Comparison of ENCODE assay signal across 1 cellular context in the genomic region with DNA sequence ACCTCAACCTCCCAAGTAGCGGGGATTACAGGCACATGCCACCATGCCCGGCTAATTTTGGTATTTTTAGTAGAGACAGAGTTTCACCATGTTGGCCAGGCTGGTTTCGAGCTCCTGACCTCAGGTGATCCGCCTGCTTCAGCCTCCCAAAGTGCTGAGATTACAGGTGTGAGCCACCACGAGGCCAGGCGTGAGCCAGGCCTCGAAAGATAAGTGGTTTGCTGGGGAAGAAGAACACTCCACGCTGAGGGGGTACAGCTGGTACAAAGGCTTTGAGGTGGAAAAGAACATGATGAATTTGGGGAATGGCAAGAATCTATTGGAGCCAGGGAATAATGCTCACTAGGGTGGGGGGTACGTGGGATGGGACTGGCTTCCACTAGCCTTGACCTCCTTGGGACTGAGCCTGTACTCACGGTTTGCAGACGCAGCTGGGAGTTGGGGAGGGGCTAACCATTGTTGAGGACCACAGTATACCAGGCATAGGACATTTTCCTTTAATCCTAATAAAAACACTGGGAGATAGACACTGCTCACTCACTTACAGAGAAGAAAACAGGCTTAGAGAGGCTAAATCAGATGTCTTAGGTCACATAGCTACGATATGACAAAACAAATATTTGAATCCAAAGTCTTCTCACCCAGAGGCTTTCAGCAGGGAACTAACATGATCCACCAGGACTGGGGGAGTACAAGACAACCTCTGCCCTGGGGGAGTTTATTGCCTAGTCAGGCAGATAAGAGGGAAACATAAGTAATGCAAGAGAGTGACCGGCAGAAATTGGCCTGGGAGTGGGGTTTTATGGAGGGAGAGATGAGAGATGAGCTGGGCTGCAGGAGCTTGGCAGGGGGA.
TF ChIP-seq lines count a peak whose summit lies in the region.

No MANE protein-coding gene starts in this region.

TF ChIP-seq in HepG2, 621 proteins besides CTCF, POLR2A, EP300 and RAD21 (continued from another document and continues in another):
- TF ChIP-seq, protein P1, sequence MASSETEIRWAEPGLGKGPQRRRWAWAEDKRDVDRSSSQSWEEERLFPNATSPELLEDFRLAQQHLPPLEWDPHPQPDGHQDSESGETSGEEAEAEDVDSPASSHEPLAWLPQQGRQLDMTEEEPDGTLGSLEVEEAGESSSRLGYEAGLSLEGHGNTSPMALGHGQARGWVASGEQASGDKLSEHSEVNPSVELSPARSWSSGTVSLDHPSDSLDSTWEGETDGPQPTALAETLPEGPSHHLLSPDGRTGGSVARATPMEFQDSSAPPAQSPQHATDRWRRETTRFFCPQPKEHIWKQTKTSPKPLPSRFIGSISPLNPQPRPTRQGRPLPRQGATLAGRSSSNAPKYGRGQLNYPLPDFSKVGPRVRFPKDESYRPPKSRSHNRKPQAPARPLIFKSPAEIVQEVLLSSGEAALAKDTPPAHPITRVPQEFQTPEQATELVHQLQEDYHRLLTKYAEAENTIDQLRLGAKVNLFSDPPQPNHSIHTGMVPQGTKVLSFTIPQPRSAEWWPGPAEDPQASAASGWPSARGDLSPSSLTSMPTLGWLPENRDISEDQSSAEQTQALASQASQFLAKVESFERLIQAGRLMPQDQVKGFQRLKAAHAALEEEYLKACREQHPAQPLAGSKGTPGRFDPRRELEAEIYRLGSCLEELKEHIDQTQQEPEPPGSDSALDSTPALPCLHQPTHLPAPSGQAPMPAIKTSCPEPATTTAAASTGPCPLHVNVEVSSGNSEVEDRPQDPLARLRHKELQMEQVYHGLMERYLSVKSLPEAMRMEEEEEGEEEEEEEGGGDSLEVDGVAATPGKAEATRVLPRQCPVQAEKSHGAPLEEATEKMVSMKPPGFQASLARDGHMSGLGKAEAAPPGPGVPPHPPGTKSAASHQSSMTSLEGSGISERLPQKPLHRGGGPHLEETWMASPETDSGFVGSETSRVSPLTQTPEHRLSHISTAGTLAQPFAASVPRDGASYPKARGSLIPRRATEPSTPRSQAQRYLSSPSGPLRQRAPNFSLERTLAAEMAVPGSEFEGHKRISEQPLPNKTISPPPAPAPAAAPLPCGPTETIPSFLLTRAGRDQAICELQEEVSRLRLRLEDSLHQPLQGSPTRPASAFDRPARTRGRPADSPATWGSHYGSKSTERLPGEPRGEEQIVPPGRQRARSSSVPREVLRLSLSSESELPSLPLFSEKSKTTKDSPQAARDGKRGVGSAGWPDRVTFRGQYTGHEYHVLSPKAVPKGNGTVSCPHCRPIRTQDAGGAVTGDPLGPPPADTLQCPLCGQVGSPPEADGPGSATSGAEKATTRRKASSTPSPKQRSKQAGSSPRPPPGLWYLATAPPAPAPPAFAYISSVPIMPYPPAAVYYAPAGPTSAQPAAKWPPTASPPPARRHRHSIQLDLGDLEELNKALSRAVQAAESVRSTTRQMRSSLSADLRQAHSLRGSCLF (CRISPR knock-in tag; IDR thresholded peaks at IDR 0.05; ENCODE audit: borderline replicate concordance), result no peak
- TF ChIP-seq, protein P2, sequence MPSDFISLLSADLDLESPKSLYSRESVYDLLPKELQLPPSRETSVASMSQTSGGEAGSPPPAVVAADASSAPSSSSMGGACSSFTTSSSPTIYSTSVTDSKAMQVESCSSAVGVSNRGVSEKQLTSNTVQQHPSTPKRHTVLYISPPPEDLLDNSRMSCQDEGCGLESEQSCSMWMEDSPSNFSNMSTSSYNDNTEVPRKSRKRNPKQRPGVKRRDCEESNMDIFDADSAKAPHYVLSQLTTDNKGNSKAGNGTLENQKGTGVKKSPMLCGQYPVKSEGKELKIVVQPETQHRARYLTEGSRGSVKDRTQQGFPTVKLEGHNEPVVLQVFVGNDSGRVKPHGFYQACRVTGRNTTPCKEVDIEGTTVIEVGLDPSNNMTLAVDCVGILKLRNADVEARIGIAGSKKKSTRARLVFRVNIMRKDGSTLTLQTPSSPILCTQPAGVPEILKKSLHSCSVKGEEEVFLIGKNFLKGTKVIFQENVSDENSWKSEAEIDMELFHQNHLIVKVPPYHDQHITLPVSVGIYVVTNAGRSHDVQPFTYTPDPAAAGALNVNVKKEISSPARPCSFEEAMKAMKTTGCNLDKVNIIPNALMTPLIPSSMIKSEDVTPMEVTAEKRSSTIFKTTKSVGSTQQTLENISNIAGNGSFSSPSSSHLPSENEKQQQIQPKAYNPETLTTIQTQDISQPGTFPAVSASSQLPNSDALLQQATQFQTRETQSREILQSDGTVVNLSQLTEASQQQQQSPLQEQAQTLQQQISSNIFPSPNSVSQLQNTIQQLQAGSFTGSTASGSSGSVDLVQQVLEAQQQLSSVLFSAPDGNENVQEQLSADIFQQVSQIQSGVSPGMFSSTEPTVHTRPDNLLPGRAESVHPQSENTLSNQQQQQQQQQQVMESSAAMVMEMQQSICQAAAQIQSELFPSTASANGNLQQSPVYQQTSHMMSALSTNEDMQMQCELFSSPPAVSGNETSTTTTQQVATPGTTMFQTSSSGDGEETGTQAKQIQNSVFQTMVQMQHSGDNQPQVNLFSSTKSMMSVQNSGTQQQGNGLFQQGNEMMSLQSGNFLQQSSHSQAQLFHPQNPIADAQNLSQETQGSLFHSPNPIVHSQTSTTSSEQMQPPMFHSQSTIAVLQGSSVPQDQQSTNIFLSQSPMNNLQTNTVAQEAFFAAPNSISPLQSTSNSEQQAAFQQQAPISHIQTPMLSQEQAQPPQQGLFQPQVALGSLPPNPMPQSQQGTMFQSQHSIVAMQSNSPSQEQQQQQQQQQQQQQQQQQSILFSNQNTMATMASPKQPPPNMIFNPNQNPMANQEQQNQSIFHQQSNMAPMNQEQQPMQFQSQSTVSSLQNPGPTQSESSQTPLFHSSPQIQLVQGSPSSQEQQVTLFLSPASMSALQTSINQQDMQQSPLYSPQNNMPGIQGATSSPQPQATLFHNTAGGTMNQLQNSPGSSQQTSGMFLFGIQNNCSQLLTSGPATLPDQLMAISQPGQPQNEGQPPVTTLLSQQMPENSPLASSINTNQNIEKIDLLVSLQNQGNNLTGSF (CRISPR knock-in tag; IDR thresholded peaks at IDR 0.05), result no peak
- TF ChIP-seq, protein P3, sequence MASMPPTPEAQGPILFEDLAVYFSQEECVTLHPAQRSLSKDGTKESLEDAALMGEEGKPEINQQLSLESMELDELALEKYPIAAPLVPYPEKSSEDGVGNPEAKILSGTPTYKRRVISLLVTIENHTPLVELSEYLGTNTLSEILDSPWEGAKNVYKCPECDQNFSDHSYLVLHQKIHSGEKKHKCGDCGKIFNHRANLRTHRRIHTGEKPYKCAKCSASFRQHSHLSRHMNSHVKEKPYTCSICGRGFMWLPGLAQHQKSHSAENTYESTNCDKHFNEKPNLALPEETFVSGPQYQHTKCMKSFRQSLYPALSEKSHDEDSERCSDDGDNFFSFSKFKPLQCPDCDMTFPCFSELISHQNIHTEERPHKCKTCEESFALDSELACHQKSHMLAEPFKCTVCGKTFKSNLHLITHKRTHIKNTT (CRISPR knock-in tag; IDR thresholded peaks at IDR 0.05), result no peak
- TF ChIP-seq NPAS2 (CRISPR knock-in tag; IDR thresholded peaks at IDR 0.05; ENCODE audit: borderline replicate concordance), result no peak
- TF ChIP-seq, protein P4, sequence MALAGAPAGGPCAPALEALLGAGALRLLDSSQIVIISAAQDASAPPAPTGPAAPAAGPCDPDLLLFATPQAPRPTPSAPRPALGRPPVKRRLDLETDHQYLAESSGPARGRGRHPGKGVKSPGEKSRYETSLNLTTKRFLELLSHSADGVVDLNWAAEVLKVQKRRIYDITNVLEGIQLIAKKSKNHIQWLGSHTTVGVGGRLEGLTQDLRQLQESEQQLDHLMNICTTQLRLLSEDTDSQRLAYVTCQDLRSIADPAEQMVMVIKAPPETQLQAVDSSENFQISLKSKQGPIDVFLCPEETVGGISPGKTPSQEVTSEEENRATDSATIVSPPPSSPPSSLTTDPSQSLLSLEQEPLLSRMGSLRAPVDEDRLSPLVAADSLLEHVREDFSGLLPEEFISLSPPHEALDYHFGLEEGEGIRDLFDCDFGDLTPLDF (CRISPR knock-in tag; IDR thresholded peaks at IDR 0.05), result no peak
- TF ChIP-seq, protein P5, sequence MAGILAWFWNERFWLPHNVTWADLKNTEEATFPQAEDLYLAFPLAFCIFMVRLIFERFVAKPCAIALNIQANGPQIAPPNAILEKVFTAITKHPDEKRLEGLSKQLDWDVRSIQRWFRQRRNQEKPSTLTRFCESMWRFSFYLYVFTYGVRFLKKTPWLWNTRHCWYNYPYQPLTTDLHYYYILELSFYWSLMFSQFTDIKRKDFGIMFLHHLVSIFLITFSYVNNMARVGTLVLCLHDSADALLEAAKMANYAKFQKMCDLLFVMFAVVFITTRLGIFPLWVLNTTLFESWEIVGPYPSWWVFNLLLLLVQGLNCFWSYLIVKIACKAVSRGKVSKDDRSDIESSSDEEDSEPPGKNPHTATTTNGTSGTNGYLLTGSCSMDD (CRISPR knock-in tag; IDR thresholded peaks at IDR 0.05), result no peak
- TF ChIP-seq, protein P6, sequence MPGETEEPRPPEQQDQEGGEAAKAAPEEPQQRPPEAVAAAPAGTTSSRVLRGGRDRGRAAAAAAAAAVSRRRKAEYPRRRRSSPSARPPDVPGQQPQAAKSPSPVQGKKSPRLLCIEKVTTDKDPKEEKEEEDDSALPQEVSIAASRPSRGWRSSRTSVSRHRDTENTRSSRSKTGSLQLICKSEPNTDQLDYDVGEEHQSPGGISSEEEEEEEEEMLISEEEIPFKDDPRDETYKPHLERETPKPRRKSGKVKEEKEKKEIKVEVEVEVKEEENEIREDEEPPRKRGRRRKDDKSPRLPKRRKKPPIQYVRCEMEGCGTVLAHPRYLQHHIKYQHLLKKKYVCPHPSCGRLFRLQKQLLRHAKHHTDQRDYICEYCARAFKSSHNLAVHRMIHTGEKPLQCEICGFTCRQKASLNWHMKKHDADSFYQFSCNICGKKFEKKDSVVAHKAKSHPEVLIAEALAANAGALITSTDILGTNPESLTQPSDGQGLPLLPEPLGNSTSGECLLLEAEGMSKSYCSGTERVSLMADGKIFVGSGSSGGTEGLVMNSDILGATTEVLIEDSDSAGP (CRISPR knock-in tag; IDR thresholded peaks at IDR 0.05; ENCODE audit: borderline replicate concordance), result no peak; the same call in 1 of the 2 replicates
- TF ChIP-seq TBL1XR1 (IDR thresholded peaks at IDR 0.05; ENCODE audit: borderline replicate concordance, low read length, partially characterized antibody), result peak; percentile 32
- TF ChIP-seq, protein P7, sequence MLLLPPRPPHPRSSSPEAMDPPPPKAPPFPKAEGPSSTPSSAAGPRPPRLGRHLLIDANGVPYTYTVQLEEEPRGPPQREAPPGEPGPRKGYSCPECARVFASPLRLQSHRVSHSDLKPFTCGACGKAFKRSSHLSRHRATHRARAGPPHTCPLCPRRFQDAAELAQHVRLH (CRISPR knock-in tag; IDR thresholded peaks at IDR 0.05; ENCODE audit: borderline replicate concordance, low read depth), result 0 out of 2 replicates have a peak, but pooled peaks have one; percentile 63
- TF ChIP-seq ELF1 (CRISPR knock-in tag; IDR thresholded peaks at IDR 0.05), result no peak
- no peak for TF ChIP-seq ZNF607 (CRISPR knock-in tag; IDR thresholded peaks at IDR 0.05; ENCODE audit: borderline replicate concordance)
- no peak for TF ChIP-seq ZNF776 (CRISPR knock-in tag; IDR thresholded peaks at IDR 0.05)
- TF ChIP-seq, protein P8, sequence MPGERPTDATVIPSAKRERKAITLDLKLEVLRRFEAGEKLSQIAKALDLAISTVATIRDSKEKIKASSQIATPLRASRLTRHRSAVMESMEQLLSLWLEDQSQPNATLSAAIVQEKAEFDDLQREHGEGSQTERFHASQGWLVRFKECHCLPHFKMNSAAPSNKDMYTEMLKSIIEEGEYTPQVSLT (CRISPR knock-in tag; IDR thresholded peaks at IDR 0.05; ENCODE audit: borderline replicate concordance, low read depth), result no peak
- TF ChIP-seq BRD4 (CRISPR knock-in tag; IDR thresholded peaks at IDR 0.05), result no peak
- TF ChIP-seq PAX8 (CRISPR knock-in tag; IDR thresholded peaks at IDR 0.05; ENCODE audit: borderline replicate concordance), result no peak
- TF ChIP-seq ZNF558 (CRISPR knock-in tag; IDR thresholded peaks at IDR 0.05; ENCODE audit: borderline replicate concordance), result no peak
- peak; percentile 95 for TF ChIP-seq PHF21A (CRISPR knock-in tag; IDR thresholded peaks at IDR 0.05)
- no peak for TF ChIP-seq NAIF1 (CRISPR knock-in tag; IDR thresholded peaks at IDR 0.05; ENCODE audit: borderline replicate concordance)
- no peak for TF ChIP-seq ZNF777 (CRISPR knock-in tag; IDR thresholded peaks at IDR 0.05)
- no peak for TF ChIP-seq ADNP (CRISPR knock-in tag; IDR thresholded peaks at IDR 0.05)
- no peak for TF ChIP-seq ZNF749 (CRISPR knock-in tag; IDR thresholded peaks at IDR 0.05; ENCODE audit: borderline replicate concordance)
- TF ChIP-seq SNAPC2 (CRISPR knock-in tag; IDR thresholded peaks at IDR 0.05), result no peak
- TF ChIP-seq FOXC1 (CRISPR knock-in tag; IDR thresholded peaks at IDR 0.05; ENCODE audit: borderline replicate concordance), result no peak
- TF ChIP-seq ZNF761 (CRISPR knock-in tag; conservative IDR thresholded peaks at IDR 0.05), result no peak
- TF ChIP-seq, protein P9, sequence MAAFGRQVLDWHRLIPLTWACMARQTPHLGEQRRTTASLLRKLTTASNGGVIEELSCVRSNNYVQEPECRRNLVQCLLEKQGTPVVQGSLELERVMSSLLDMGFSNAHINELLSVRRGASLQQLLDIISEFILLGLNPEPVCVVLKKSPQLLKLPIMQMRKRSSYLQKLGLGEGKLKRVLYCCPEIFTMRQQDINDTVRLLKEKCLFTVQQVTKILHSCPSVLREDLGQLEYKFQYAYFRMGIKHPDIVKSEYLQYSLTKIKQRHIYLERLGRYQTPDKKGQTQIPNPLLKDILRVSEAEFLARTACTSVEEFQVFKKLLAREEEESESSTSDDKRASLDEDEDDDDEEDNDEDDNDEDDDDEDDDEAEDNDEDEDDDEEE (CRISPR knock-in tag; IDR thresholded peaks at IDR 0.05), result no peak
- no peak for TF ChIP-seq DNMT1 (CRISPR knock-in tag; IDR thresholded peaks at IDR 0.05)
- TF ChIP-seq YY1 (IDR thresholded peaks at IDR 0.05; ENCODE audit: insufficient read depth, insufficient replicate concordance, low read depth, low read length), result peak; percentile 13
- no peak for TF ChIP-seq ARHGAP35 (CRISPR knock-in tag; IDR thresholded peaks at IDR 0.05; ENCODE audit: borderline replicate concordance)
- TF ChIP-seq CAMTA2 (CRISPR knock-in tag; IDR thresholded peaks at IDR 0.05; ENCODE audit: borderline replicate concordance), result no peak
- TF ChIP-seq, protein P10, sequence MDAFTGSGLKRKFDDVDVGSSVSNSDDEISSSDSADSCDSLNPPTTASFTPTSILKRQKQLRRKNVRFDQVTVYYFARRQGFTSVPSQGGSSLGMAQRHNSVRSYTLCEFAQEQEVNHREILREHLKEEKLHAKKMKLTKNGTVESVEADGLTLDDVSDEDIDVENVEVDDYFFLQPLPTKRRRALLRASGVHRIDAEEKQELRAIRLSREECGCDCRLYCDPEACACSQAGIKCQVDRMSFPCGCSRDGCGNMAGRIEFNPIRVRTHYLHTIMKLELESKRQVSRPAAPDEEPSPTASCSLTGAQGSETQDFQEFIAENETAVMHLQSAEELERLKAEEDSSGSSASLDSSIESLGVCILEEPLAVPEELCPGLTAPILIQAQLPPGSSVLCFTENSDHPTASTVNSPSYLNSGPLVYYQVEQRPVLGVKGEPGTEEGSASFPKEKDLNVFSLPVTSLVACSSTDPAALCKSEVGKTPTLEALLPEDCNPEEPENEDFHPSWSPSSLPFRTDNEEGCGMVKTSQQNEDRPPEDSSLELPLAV (CRISPR knock-in tag; conservative IDR thresholded peaks at IDR 0.05; ENCODE audit: low read depth), result no peak
- no peak for TF ChIP-seq KLF9 (CRISPR knock-in tag; IDR thresholded peaks at IDR 0.05; ENCODE audit: low read depth)
- TF ChIP-seq LCORL (IDR thresholded peaks at IDR 0.05), result no peak
- TF ChIP-seq LCORL (CRISPR knock-in tag; IDR thresholded peaks at IDR 0.05), result peak; percentile 42; the same call in 1 of the 2 replicates
- no peak for TF ChIP-seq FOXA1 (IDR thresholded peaks at IDR 0.05)
- peak; percentile 70 for TF ChIP-seq FOXA1 (CRISPR knock-in tag; IDR thresholded peaks at IDR 0.05)
- TF ChIP-seq ZBTB8A (CRISPR knock-in tag; IDR thresholded peaks at IDR 0.05; ENCODE audit: borderline replicate concordance, low read depth), result no peak
- 0 out of 2 replicates have a peak, but pooled peaks have one; percentile 37 for TF ChIP-seq MXD4 (CRISPR knock-in tag; IDR thresholded peaks at IDR 0.05)
- peak; percentile 16; the same call in 1 of the 2 replicates for TF ChIP-seq TCF7 (IDR thresholded peaks at IDR 0.05; ENCODE audit: low read depth)
- no peak for TF ChIP-seq ZNF44 (CRISPR knock-in tag; IDR thresholded peaks at IDR 0.05)
